ENCODE assay signal across 9 cellular contexts in the genomic region with DNA sequence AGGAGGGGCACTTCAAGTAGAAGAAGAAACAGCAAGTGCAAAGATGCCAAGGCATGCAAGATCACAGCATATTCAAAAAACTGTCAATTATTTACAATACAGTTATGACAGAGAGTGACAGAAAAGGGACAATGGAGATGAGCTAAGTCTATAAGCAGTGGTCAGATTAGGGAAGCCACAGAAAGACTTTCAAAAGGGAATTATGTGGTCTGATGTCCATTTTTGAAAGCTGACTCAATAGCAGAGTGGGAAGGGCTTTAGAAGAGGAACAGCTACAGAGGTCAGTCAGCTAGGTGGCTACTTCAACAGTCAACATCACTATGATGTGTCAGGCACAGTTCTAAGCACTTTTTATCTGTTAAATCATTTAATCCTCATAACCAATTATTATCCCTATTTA. TPM values are rescaled to one million over a fixed set of nuclear protein-coding genes. Genes with fewer than 3 reads are reported as not detected.
A peak's percentile ranks its signal among the peaks of the same experiment; 100 is the strongest.
DNase-seq lines count a peak whose midpoint lies in the region; ATAC-seq and TF ChIP-seq lines count a peak whose summit lies in the region.
"Had no signal": no experiment of that assay in that cellular context is flagged by ENCODE, and none has a peak within 500 bp of the region (broad histone marks: within the 10 kb centered on the region; RNA-seq: fewer than 3 reads in every experiment).

No MANE protein-coding gene starts in this region.

- peaks cover 36% of the 10 kb centered on the region for H3K36me3 Mint-ChIP-seq in activated naive CD8-positive, alpha-beta T cell treated with anti-CD3 and anti-CD28 coated beads, Interleukin-2, amount 10 ng/mL, durations not matched to agents 7 days and 5 days
- H3K36me3 Mint-ChIP-seq in stimulated activated naive CD8-positive, alpha-beta T cell treated with anti-CD3 and anti-CD28 coated beads, Interleukin-15, Interleukin-2, amounts not matched to agents 100 ng/mL and 50 ng/mL, for 24 hours (ENCODE audit: low read depth): peaks cover 33% of the 10 kb centered on the region

- no peak for TF ChIP-seq CTCF in AG04449 (IDR thresholded peaks at IDR 0.05; ENCODE audit: insufficient read depth, low read length, missing control alignments)

- no peaks in the 10 kb centered on the region for H3K9me3 Mint-ChIP-seq in activated naive CD8-positive, alpha-beta T cell treated with anti-CD3 and anti-CD28 coated beads, Interleukin-2, amount 10 ng/mL, durations not matched to agents 7 days and 5 days
- H3K9me3 Mint-ChIP-seq in stimulated activated naive CD8-positive, alpha-beta T cell treated with anti-CD3 and anti-CD28 coated beads, Interleukin-15, Interleukin-2, amounts not matched to agents 100 ng/mL and 50 ng/mL, for 24 hours: no peaks in the 10 kb centered on the region

- H3K27ac Mint-ChIP-seq in activated naive CD8-positive, alpha-beta T cell treated with anti-CD3 and anti-CD28 coated beads, Interleukin-2, amount 10 ng/mL, durations not matched to agents 7 days and 5 days: peak overlapping the region; percentile 49
- H3K27ac Mint-ChIP-seq in stimulated activated naive CD8-positive, alpha-beta T cell treated with anti-CD3 and anti-CD28 coated beads, Interleukin-15, Interleukin-2, amounts not matched to agents 100 ng/mL and 50 ng/mL, for 24 hours: peak overlapping the region; percentile 24

- ATAC-seq in GM18909 (IDR thresholded peaks at IDR 0.05; ENCODE audit: poor library complexity, unreplicated experiment) (peak; percentile 87), HG03095 (IDR thresholded peaks at IDR 0.05; ENCODE audit: unreplicated experiment) (peak; percentile 82), HG03280 (IDR thresholded peaks at IDR 0.05; ENCODE audit: unreplicated experiment) (no peak)
- ATAC-seq in activated naive CD8-positive, alpha-beta T cell treated with anti-CD3 and anti-CD28 coated beads, Interleukin-2, amount 10 ng/mL, durations not matched to agents 7 days and 5 days (ENCODE audit: low read depth): no peak

- peaks cover 43% of the 10 kb centered on the region for H3K4me1 Mint-ChIP-seq in activated naive CD8-positive, alpha-beta T cell treated with anti-CD3 and anti-CD28 coated beads, Interleukin-2, amount 10 ng/mL, durations not matched to agents 7 days and 5 days
- H3K4me1 Mint-ChIP-seq in stimulated activated naive CD8-positive, alpha-beta T cell treated with anti-CD3 and anti-CD28 coated beads, Interleukin-15, Interleukin-2, amounts not matched to agents 100 ng/mL and 50 ng/mL, for 24 hours (ENCODE audit: low read depth): peaks cover 41% of the 10 kb centered on the region

- CTCF ChIA-PET in AG04449 (lab: Yijun Ruan, JAX): interaction anchor here (1.5 to 1.7 kb wide), 2 partner anchors 11 to 91 kb away, joined by 3 to 6 read pairs; no protein-coding TSS in a partner anchor

- H3K4me3 ChIP-seq in AG04449 (ENCODE audit: low read depth, low read length): no peak overlapping the region

- DNase-seq in AG04449 (ENCODE audit: low read depth, low spot score): peak; percentile 31
- no peak for DNase-seq in activated naive CD8-positive, alpha-beta T cell treated with anti-CD3 and anti-CD28 coated beads, Interleukin-2, amount 10 ng/mL, durations not matched to agents 7 days and 5 days
- DNase-seq in NCI-H1105 treated with DMSO at 0.1 percent for 48 hours (lab: John Stamatoyannopoulos, UW): no peak
- no peak for DNase-seq in NCI-H526 (lab: John Stamatoyannopoulos, UW)
- DNase-seq: right cardiac atrium had no signal

- H3K27me3 Mint-ChIP-seq in activated naive CD8-positive, alpha-beta T cell treated with anti-CD3 and anti-CD28 coated beads, Interleukin-2, amount 10 ng/mL, durations not matched to agents 7 days and 5 days: no peaks in the 10 kb centered on the region
- no peaks in the 10 kb centered on the region for H3K27me3 Mint-ChIP-seq in stimulated activated naive CD8-positive, alpha-beta T cell treated with anti-CD3 and anti-CD28 coated beads, Interleukin-15, Interleukin-2, amounts not matched to agents 100 ng/mL and 50 ng/mL, for 24 hours

- H3K4me3 Mint-ChIP-seq in activated naive CD8-positive, alpha-beta T cell treated with anti-CD3 and anti-CD28 coated beads, Interleukin-2, amount 10 ng/mL, durations not matched to agents 7 days and 5 days: no peak overlapping the region
- H3K4me3 Mint-ChIP-seq in stimulated activated naive CD8-positive, alpha-beta T cell treated with anti-CD3 and anti-CD28 coated beads, Interleukin-15, Interleukin-2, amounts not matched to agents 100 ng/mL and 50 ng/mL, for 24 hours: no peak overlapping the region

- POLR2A ChIA-PET in AG04449 (lab: Yijun Ruan, JAX): no interaction called here
- POLR2A ChIA-PET in activated naive CD8-positive, alpha-beta T cell treated with anti-CD3 and anti-CD28 coated beads, Interleukin-2, amount 10 ng/mL, durations not matched to agents 7 days and 5 days (lab: Charles Lee): no interaction called here

RNA-seq across cellular contexts. Expression of a gene that starts 45.2 kb away (rescaled TPM):
- total RNA-seq in activated naive CD8-positive, alpha-beta T cell treated with anti-CD3 and anti-CD28 coated beads, Interleukin-2, amount 10 ng/mL, durations not matched to agents 7 days and 5 days: 100 to 1,000 TPM; 370 to 371 TPM

Comparison
In these comparisons a context has a peak if more than half of its experiments do, and no peak if none do; other contexts are left out.
1. ATAC-seq: peak in GM18909 (single experiment) and HG03095 (single experiment); none in activated naive CD8-positive, alpha-beta T cell treated with anti-CD3 and anti-CD28 coated beads, Interleukin-2, amount 10 ng/mL, durations not matched to agents 7 days and 5 days (single experiment) and HG03280 (single experiment).